ENCODE assay signal across 26 cellular contexts in genomic region chr21:28798798-28799197, GRCh38.
A peak's percentile ranks its signal among the peaks of the same experiment; 100 is the strongest.
DNase-seq lines count a peak whose midpoint lies in the region; ATAC-seq and TF ChIP-seq lines count a peak whose summit lies in the region.
"Had no signal": no experiment of that assay in that cellular context is flagged by ENCODE, and none has a peak within 500 bp of the region (broad histone marks: within the 10 kb centered on the region; RNA-seq: fewer than 3 reads in every experiment).

No MANE protein-coding gene starts in this region.

- peaks cover 5% of the 10 kb centered on the region for H3K4me1 ChIP-seq in psoas muscle
- H3K4me1 ChIP-seq: foreskin keratinocyte, heart left ventricle, lower lobe of right lung, Peyer's patch had no signal

- H3K27me3 ChIP-seq in psoas muscle (ENCODE audit: insufficient read depth in 3 of 3, low read length in 2 of 3), result no peaks in the 10 kb centered on the region
- H3K27me3 ChIP-seq: foreskin keratinocyte, heart left ventricle, Peyer's patch had no signal

- intact Hi-C loops in psoas muscle (cut with DNase I), result no loop called here

- DNase-seq in EL (peak; percentile 23), LHCN-M2 (ENCODE audit: low read depth) (peak; percentile 42), fibroblast of peridontal ligament (ENCODE audit: extremely low read depth) (peak; percentile 78), psoas muscle (no peak), 8988T (no peak)
- DNase-seq: activated CD8-positive, alpha-beta memory T cell treated with anti-CD3 and anti-CD28 coated beads for 24 hours; activated T-cell treated with anti-CD3 and anti-CD28 coated beads for 4 hours; CD4-positive, alpha-beta T cell; DMS79 treated with DMSO at 0.1 percent for 48 hours; foreskin keratinocyte; heart left ventricle; kidney glomerular epithelial cell; lower lobe of right lung; naive thymus-derived CD8-positive, alpha-beta T cell; NCI-H1436 treated with DMSO at 0.1 percent for 48 hours; NCI-H2081 treated with DMSO at 0.1 percent for 48 hours; NCI-H345; NCI-H774; nucleus accumbens; Peyer's patch; stimulated activated CD4-positive, alpha-beta T cell treated with anti-CD3 and anti-CD28 coated beads, Interleukin-4, amount 100 ng/mL, for 4 hours; T-helper 9 cell; trophoblast cell had no signal

- H3K4me3 ChIP-seq in psoas muscle, result no peak overlapping the region
- H3K4me3 ChIP-seq: GM23338, heart left ventricle, lower lobe of right lung, Peyer's patch had no signal

- H3K36me3 ChIP-seq in psoas muscle (ENCODE audit: insufficient read depth in 1 of 2, low read depth in 1 of 2), result no peaks in the 10 kb centered on the region
- H3K36me3 ChIP-seq: heart left ventricle, lower lobe of right lung, Peyer's patch had no signal

- no peaks in the 10 kb centered on the region for H3K9me3 ChIP-seq in psoas muscle
- H3K9me3 ChIP-seq: heart left ventricle, lower lobe of right lung, Peyer's patch had no signal

- ATAC-seq in psoas muscle (peak; percentile 38 to 61 (median 41)), HG03520 (IDR thresholded peaks at IDR 0.05; ENCODE audit: unreplicated experiment) (no peak), GM21786 (IDR thresholded peaks at IDR 0.05; ENCODE audit: unreplicated experiment) (no peak)
- ATAC-seq: foreskin keratinocyte; GM23338; heart left ventricle; lower lobe of right lung; naive thymus-derived CD8-positive, alpha-beta T cell had no signal

- TF ChIP-seq CTCF in psoas muscle (IDR thresholded peaks at IDR 0.05), result no peak

- H3K27ac ChIP-seq in psoas muscle, result no peak overlapping the region
- H3K27ac ChIP-seq: foreskin keratinocyte, heart left ventricle, lower lobe of right lung, Peyer's patch had no signal

- 26 to 42% (median 28%) methylated on average over 1 of the region's 1 CpG for WGBS in psoas muscle, 3 donors

Comparison
In these comparisons a context has a peak if more than half of its experiments do, and no peak if none do; other contexts are left out.
1. DNase-seq: peak in EL (single experiment), LHCN-M2 (single experiment) and fibroblast of peridontal ligament (single experiment); none in psoas muscle (0 of 2) and 8988T (single experiment).
2. ATAC-seq: peak in psoas muscle (4 of 4); none in HG03520 (single experiment) and GM21786 (single experiment).